35 cellular contexts compared by ENCODE assay signal in the genomic region with DNA sequence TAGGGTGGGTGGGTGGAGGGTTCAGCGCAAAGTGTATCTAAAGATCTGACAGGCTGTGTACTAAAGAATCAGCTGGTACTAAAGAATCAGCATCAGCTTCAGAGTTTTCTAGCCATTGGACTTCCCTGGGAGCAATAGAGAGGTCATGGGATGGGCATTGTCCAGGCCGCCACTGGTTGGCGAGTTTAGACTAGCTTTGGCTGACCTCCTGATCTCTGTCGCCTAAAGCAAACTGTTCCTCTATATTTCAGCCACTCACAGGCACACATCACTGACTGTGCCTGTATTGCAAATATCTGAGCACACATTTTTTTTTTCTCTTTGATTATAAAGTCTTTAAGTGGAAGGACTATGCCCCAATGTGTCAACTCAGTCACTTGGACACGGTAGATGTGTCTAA.
"Had no signal": no experiment of that assay in that cellular context is flagged by ENCODE, and none has a peak within 500 bp of the region (broad histone marks: within the 10 kb centered on the region; RNA-seq: fewer than 3 reads in every experiment).

No MANE protein-coding gene starts in this region.

- H3K27ac ChIP-seq: KMS-11 had no signal

- H3K9ac ChIP-seq: KMS-11 had no signal

- DNase-seq: Karpas-422, Kasumi-1, MG63, MM.1S, MV-4-11, NCI-H1048, NCI-H1092, NCI-H1092 treated with DMSO at 0.1 percent for 48 hours, NCI-H1105, NCI-H1105 treated with DMSO at 0.1 percent for 48 hours, NCI-H1417, NCI-H1417 treated with DMSO at 0.1 percent for 48 hours, NCI-H1436, NCI-H1436 treated with DMSO at 0.1 percent for 48 hours, NCI-H146, NCI-H1694, NCI-H1694 treated with DMSO at 0.1 percent for 48 hours, NCI-H187, NCI-H187 treated with DMSO at 0.1 percent for 48 hours, NCI-H1930, NCI-H2029, NCI-H2029 treated with DMSO at 0.1 percent for 48 hours, NCI-H2081, NCI-H2081 treated with DMSO at 0.1 percent for 48 hours, NCI-H2107, NCI-H2171, NCI-H2171 treated with DMSO at 0.1 percent for 48 hours, NCI-H2227 treated with DMSO at 0.1 percent for 48 hours, NCI-H226, NCI-H345, NCI-H446, NCI-H446 treated with DMSO at 0.1 percent for 48 hours, NCI-H510A, NCI-H510A treated with DMSO at 0.1 percent for 48 hours had no signal

- H3K4me2 ChIP-seq: KMS-11 had no signal

- H3K27me3 ChIP-seq: MG63 had no signal

- H3K4me3 ChIP-seq: MG63 had no signal

- H3K36me3 ChIP-seq: MG63 had no signal

- H3K9me3 ChIP-seq: MG63 had no signal
